8 cellular contexts compared by ENCODE assay signal in the genomic region with DNA sequence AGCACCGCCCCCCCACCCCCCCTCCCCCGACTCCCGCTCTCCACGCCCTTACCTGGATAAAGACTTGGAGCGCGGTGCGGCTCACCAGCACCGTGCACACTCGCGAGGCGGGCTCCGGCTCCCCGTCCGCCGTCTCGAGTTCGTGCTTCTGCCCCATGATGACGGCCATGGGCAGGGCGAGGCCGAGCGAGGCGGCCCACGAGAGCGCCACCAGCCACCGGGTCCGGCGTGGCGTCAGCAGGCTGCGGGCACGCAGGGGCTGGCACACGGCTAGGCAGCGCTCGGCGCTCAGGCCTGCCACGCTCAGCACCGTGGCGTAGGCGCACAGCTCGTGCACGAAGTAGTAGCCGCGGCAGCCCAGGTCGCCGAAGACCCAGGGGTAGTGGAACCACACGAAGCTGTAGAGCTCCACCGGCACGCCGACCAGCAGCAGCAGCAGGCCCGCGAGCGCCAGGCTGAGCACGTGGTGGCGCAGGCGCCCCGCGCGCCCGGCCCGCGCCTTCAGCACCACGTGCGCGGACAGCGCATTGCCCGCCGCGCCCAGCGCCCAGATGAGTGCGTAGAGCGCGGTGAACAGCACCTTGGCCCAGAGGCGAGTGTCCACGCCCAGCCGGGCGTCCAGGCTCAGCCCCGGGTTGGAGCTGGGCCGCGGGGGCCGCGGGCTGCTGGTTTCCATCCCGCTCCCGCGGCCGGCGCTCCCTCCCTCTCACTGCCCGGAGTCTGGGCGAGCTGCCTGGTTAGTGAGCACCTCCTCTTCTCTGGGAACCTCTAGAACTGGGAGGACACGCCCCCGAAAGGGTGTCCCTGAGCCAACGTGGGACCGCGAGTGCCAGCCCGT. TPM values are rescaled to one million over a fixed set of nuclear protein-coding genes. Genes with fewer than 3 reads are reported as not detected.
DNase-seq lines count a peak whose midpoint lies in the region; ATAC-seq and TF ChIP-seq lines count a peak whose summit lies in the region.

A gene with protein sequence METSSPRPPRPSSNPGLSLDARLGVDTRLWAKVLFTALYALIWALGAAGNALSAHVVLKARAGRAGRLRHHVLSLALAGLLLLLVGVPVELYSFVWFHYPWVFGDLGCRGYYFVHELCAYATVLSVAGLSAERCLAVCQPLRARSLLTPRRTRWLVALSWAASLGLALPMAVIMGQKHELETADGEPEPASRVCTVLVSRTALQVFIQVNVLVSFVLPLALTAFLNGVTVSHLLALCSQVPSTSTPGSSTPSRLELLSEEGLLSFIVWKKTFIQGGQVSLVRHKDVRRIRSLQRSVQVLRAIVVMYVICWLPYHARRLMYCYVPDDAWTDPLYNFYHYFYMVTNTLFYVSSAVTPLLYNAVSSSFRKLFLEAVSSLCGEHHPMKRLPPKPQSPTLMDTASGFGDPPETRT (minus strand): TSS at position 742 of the 838 bp plus-strand sequence. CDS start 66 bp downstream, at position 676.

- H3K9me3 ChIP-seq in Caco-2 (no peaks in the 10 kb centered on the region), MM.1S (replicated peaks; ENCODE audit: insufficient read depth, low read length) (no peaks in the 10 kb centered on the region), Karpas-422 (ENCODE audit: low read length) (no peaks in the 10 kb centered on the region)

- intact Hi-C loops in Caco-2 (cut with micrococcal nuclease; ENCODE audit: unreplicated experiment) = no loop called here

- H3K4me1 Mint-ChIP-seq in Caco-2 (ENCODE audit: low read depth, unreplicated experiment) = no peaks in the 10 kb centered on the region
- H3K4me1 Mint-ChIP-seq in naive B cell = peaks cover 11 to 31% (median 12%) of the 10 kb centered on the region in 3 donors

- POLR2A ChIA-PET in Caco-2 (lab: Charles Lee) = no interaction called here

- H3K9me3 Mint-ChIP-seq in Caco-2 (ENCODE audit: unreplicated experiment) = no peaks in the 10 kb centered on the region
- peaks cover 0 to 7% (median 0%) of the 10 kb centered on the region in 7 donors for H3K9me3 Mint-ChIP-seq in naive B cell

- CTCF ChIA-PET in Caco-2 (lab: Charles Lee) = interaction anchor here (0.6 kb wide), 1 partner anchor 78 kb away, joined by 3 read pairs; no protein-coding TSS in a partner anchor

- peak; percentile 39 to 65 for DNase-seq in Caco-2
- peak; percentile 33 for DNase-seq in UCSD-AML1 (lab: John Stamatoyannopoulos, UW; ENCODE audit: unreplicated experiment)
- peak; percentile 39 for DNase-seq in fibroblast of gingiva (ENCODE audit: low read depth)
- peak; percentile 15 for DNase-seq in naive B cell
- DNase-seq in D341Med (ENCODE audit: low spot score) = no peak
- no peak for DNase-seq in MM.1S
- DNase-seq in COLO668 (lab: John Stamatoyannopoulos, UW; ENCODE audit: unreplicated experiment) = no peak
- no peak for DNase-seq in Karpas-422

- H3K27me3 Mint-ChIP-seq in Caco-2 (ENCODE audit: insufficient read depth, unreplicated experiment) (peaks cover 6% of the 10 kb centered on the region), naive B cell (peaks cover 41 to 45% (median 45%) of the 10 kb centered on the region in 3 donors)

- H4K20me1 ChIP-seq in MM.1S (ENCODE audit: insufficient read depth, low read length) (no peaks in the 10 kb centered on the region), Karpas-422 (ENCODE audit: insufficient read depth, low read depth, low read length) (no peaks in the 10 kb centered on the region)

- no peak within 1 kb of the TSS for H2AFZ ChIP-seq in MM.1S (ENCODE audit: low read length)
- H2AFZ ChIP-seq in Karpas-422 (ENCODE audit: low read length) = no peak within 1 kb of the TSS

- no TSS peak for BruUV-seq in Caco-2 (replicated peaks; lab: Mats Ljungman, UMichigan)

- no peak within 1 kb of the TSS for H3K4me2 ChIP-seq in MM.1S (ENCODE audit: low read depth, low read length)
- H3K4me2 ChIP-seq in Karpas-422 (ENCODE audit: low read depth, low read length, poor library complexity, severe bottlenecking) = no peak within 1 kb of the TSS

- peak; percentile 59 to 63 for ATAC-seq in naive B cell (ENCODE audit: low read depth in 2 of 2)

- H3K27ac Mint-ChIP-seq in Caco-2 (ENCODE audit: unreplicated experiment) (no peak within 1 kb of the TSS), naive B cell (peak within 1 kb of the TSS in 1 of 6 donors; percentile 47)

- H3K9ac ChIP-seq in MM.1S (ENCODE audit: low read length) (no peak within 1 kb of the TSS), Karpas-422 (ENCODE audit: low read length) (no peak within 1 kb of the TSS)

- H3K4me3 Mint-ChIP-seq in Caco-2 (ENCODE audit: unreplicated experiment) (no peak within 1 kb of the TSS), naive B cell (no peak within 1 kb of the TSS)

- H3K27me3 ChIP-seq in Caco-2 (replicated peaks; ENCODE audit: control insufficient read depth, insufficient read depth, low read length) (no peaks in the 10 kb centered on the region), MM.1S (replicated peaks; ENCODE audit: insufficient read depth, low read length) (no peaks in the 10 kb centered on the region), Karpas-422 (ENCODE audit: low read length) (no peaks in the 10 kb centered on the region)

- no peaks in the 10 kb centered on the region for H3K36me3 ChIP-seq in Caco-2 (ENCODE audit: control insufficient read depth, insufficient read depth, low read length)
- no peaks in the 10 kb centered on the region for H3K36me3 ChIP-seq in MM.1S (replicated peaks; ENCODE audit: insufficient read depth, low read length)
- H3K36me3 ChIP-seq in Karpas-422 (ENCODE audit: insufficient read depth, low read length) = no peaks in the 10 kb centered on the region

- TF ChIP-seq CTCF in Caco-2 (IDR thresholded peaks at IDR 0.05; ENCODE audit: insufficient read depth in 1 of 2, low read depth in 1 of 2, low read length in 1 of 2, severe bottlenecking in 1 of 2, unreplicated experiment in 1 of 2) = no peak
- TF ChIP-seq CTCF in MM.1S (IDR thresholded peaks at IDR 0.05; ENCODE audit: low read length) = no peak

- H3K4me3 ChIP-seq in Caco-2 (ENCODE audit: low read depth, low read length) = no peak within 1 kb of the TSS
- H3K4me3 ChIP-seq in MM.1S (ENCODE audit: low read length) = no peak within 1 kb of the TSS
- no peak within 1 kb of the TSS for H3K4me3 ChIP-seq in Karpas-422 (ENCODE audit: low read length)

- H3K27ac ChIP-seq in MM.1S (ENCODE audit: low read length) = no peak within 1 kb of the TSS
- no peak within 1 kb of the TSS for H3K27ac ChIP-seq in Karpas-422 (ENCODE audit: low read length)

- H3K79me2 ChIP-seq in MM.1S (ENCODE audit: low read length) = no peaks in the 10 kb centered on the region
- no peaks in the 10 kb centered on the region for H3K79me2 ChIP-seq in Karpas-422 (ENCODE audit: low read length)

- H3K36me3 Mint-ChIP-seq in Caco-2 (ENCODE audit: insufficient read depth, unreplicated experiment) (no peaks in the 10 kb centered on the region), naive B cell (peaks cover 0 to 8% of the 10 kb centered on the region in 2 donors)

- H3K4me1 ChIP-seq in Caco-2 = no peaks in the 10 kb centered on the region
- H3K4me1 ChIP-seq in MM.1S (ENCODE audit: low read length) = no peaks in the 10 kb centered on the region
- peaks cover 12% of the 10 kb centered on the region for H3K4me1 ChIP-seq in Karpas-422 (ENCODE audit: low read length)

- H3F3A ChIP-seq in MM.1S (ENCODE audit: insufficient read depth, low read length) = no peaks in the 10 kb centered on the region

- no peaks in the 10 kb centered on the region for H3K9me2 ChIP-seq in MM.1S (replicated peaks; ENCODE audit: insufficient read depth, low read length)
- no peaks in the 10 kb centered on the region for H3K9me2 ChIP-seq in Karpas-422 (replicated peaks; ENCODE audit: insufficient read depth, low read length)

RNA-seq across cellular contexts. Expression of the gene that starts here (rescaled TPM):
- total RNA-seq in Caco-2 (2022) = not detected in 2 replicates
- not detected for polyA plus RNA-seq in naive B cell (ENCODE audit: low read depth in 6 of 6)
- not detected in 2 replicates for total RNA-seq in Karpas-422 (2014; rRNA removed; shearing (Covaris generic); ENCODE audit: low replicate concordance)

Comparison
In these comparisons a context has a peak if more than half of its experiments do, and no peak if none do; other contexts are left out.
1. Peak in DNase-seq in Caco-2; RNA of the gene not detected or under 1 TPM.
2. Peak in DNase-seq and ATAC-seq in naive B cell; RNA of the gene not detected or under 1 TPM.
3. DNase-seq: peak in UCSD-AML1 (single experiment) and fibroblast of gingiva (single experiment); none in D341Med (single experiment), MM.1S (single experiment), COLO668 (single experiment) and Karpas-422 (single experiment).